Comparison of ENCODE assay signal across 8 cellular contexts in the genomic region with DNA sequence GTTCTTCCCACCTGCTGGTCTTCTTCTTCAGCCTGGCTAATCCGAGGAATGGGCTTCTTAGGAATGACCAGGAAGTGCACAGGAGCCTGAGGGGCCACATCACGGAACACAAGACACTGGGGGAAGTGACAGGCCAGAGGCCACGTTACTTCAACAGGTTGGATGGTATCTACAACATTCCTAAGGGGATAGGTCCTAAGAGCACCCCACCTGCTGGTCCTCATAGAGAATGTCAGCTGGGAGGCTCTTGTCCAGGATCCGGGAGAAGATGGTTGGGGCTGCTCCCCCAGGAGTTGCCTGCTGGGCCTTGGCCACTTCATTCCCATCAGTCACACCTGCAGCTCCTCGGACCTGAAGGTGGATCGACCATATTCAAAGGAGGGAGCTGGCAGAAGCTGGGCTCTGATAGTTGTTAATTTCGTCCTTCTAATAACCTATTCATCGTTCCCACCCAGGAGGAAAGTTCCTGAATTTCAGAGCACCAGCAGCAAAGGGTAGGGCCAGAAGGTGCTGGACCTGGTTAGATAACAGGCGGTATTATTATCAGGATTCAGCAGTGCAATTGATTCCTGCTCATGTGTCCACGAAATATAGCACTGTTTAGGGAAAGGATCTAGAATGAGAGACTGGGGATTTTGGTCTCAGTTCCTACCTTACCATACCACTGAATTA. TPM values are rescaled to one million over a fixed set of nuclear protein-coding genes. Genes with fewer than 3 reads are reported as not detected.
DNase-seq lines count a peak whose midpoint lies in the region; ATAC-seq and TF ChIP-seq lines count a peak whose summit lies in the region.

No MANE protein-coding gene starts in this region.

- H3K27me3 ChIP-seq in sigmoid colon, result no peaks in the 10 kb centered on the region

- no peaks in the 10 kb centered on the region for H3K27me3 Mint-ChIP-seq in activated naive CD4-positive, alpha-beta T cell treated with anti-CD3 and anti-CD28 coated beads, Interleukin-2, amount 50 U/mL, for 24 hours

- peaks cover 0 to 36% (median 32%) of the 10 kb centered on the region in 4 donors for H3K4me1 ChIP-seq in sigmoid colon

- intact Hi-C loops in sigmoid colon (cut with DNase I), result loop anchor here (2.0 to 5.0 kb wide), 3 partner anchors 15 to 157 kb away; a partner anchor contains a TSS

- no peak for DNase-seq in activated naive CD4-positive, alpha-beta T cell treated with anti-CD3 and anti-CD28 coated beads, Interleukin-2, amount 50 U/mL, for 72 hours (ENCODE audit: low spot score in 2 of 2)
- DNase-seq in SK-MEL-5 (ENCODE audit: low read depth, low spot score) (peak; percentile 37), fibroblast of the aortic adventitia (ENCODE audit: low read depth) (peak; percentile 25), sigmoid colon (no peak), mucosa of gallbladder (ENCODE audit: low spot score) (no peak), substantia nigra (lab: John Stamatoyannopoulos, UW) (no peak)

- H3K27ac Mint-ChIP-seq in activated naive CD4-positive, alpha-beta T cell treated with anti-CD3 and anti-CD28 coated beads, Interleukin-2, amount 50 U/mL, for 24 hours, result no peak overlapping the region
- peak overlapping the region in 1 of 2 donors; percentile 87 for H3K27ac Mint-ChIP-seq in activated naive CD4-positive, alpha-beta T cell treated with anti-CD3 and anti-CD28 coated beads, Interleukin-2, amount 50 U/mL, for 72 hours

- TF ChIP-seq EP300 in sigmoid colon (IDR thresholded peaks at IDR 0.05), result no peak

- H3K27ac ChIP-seq in sigmoid colon, result peak overlapping the region; percentile 98 to 100 (median 98)
- no peak overlapping the region for H3K27ac ChIP-seq in substantia nigra (ENCODE audit: low read depth, low read length, poor library complexity, severe bottlenecking)

- H3K36me3 ChIP-seq in sigmoid colon, result peaks cover 0 to 15% (median 6%) of the 10 kb centered on the region in 4 donors

- H3K4me3 ChIP-seq in fibroblast of the aortic adventitia (ENCODE audit: low read depth, low read length) (no peak overlapping the region), sigmoid colon (peak overlapping the region in 1 of 4 donors; percentile 99)

- 53 to 85% methylated on average over 10 of the region's 10 CpGs for WGBS in sigmoid colon, 2 donors

- no peaks in the 10 kb centered on the region for H3K9me3 Mint-ChIP-seq in activated naive CD4-positive, alpha-beta T cell treated with anti-CD3 and anti-CD28 coated beads, Interleukin-2, amount 50 U/mL, for 24 hours
- no peaks in the 10 kb centered on the region for H3K9me3 Mint-ChIP-seq in activated naive CD4-positive, alpha-beta T cell treated with anti-CD3 and anti-CD28 coated beads, Interleukin-2, amount 50 U/mL, for 72 hours

- in situ Hi-C loops in SK-MEL-5 (cut with HindIII; ENCODE audit: low pct_unique_long_range_greater_than_20kb, low sequenced_read_pairs), result no loop called here

- H3K4me3 Mint-ChIP-seq in activated naive CD4-positive, alpha-beta T cell treated with anti-CD3 and anti-CD28 coated beads, Interleukin-2, amount 50 U/mL, for 24 hours, result peak overlapping the region; percentile 94

- H3K4me1 Mint-ChIP-seq in activated naive CD4-positive, alpha-beta T cell treated with anti-CD3 and anti-CD28 coated beads, Interleukin-2, amount 50 U/mL, for 24 hours, result peaks cover 33% of the 10 kb centered on the region

- ATAC-seq in activated naive CD4-positive, alpha-beta T cell treated with anti-CD3 and anti-CD28 coated beads, Interleukin-2, amount 50 U/mL, for 72 hours, result no peak
- no peak for ATAC-seq in GM18517 (IDR thresholded peaks at IDR 0.05; ENCODE audit: unreplicated experiment)

- TF ChIP-seq POLR2A in sigmoid colon (IDR thresholded peaks at IDR 0.05), result no peak

- no peaks in the 10 kb centered on the region for H3K9me3 ChIP-seq in sigmoid colon

- TF ChIP-seq CTCF in fibroblast of the aortic adventitia (IDR thresholded peaks at IDR 0.05; ENCODE audit: insufficient read depth, low read length), result peak; percentile 37
- no peak for TF ChIP-seq CTCF in sigmoid colon (IDR thresholded peaks at IDR 0.05)

- no peaks in the 10 kb centered on the region for H3K36me3 Mint-ChIP-seq in activated naive CD4-positive, alpha-beta T cell treated with anti-CD3 and anti-CD28 coated beads, Interleukin-2, amount 50 U/mL, for 24 hours
- peaks cover 7 to 19% of the 10 kb centered on the region in 2 donors for H3K36me3 Mint-ChIP-seq in activated naive CD4-positive, alpha-beta T cell treated with anti-CD3 and anti-CD28 coated beads, Interleukin-2, amount 50 U/mL, for 72 hours

RNA-seq across cellular contexts. Expression of a gene that starts 1.3 kb away (rescaled TPM):
- total RNA-seq in activated naive CD4-positive, alpha-beta T cell treated with anti-CD3 and anti-CD28 coated beads, Interleukin-2, amount 50 U/mL, for 72 hours, result 10 to 100 TPM; 27.2 to 51.8 TPM
- 19.7 and 26.2 TPM in 2 replicates for total RNA-seq in SK-MEL-5 (2014; rRNA removed; shearing (Covaris generic))
- polyA plus RNA-seq in SK-MEL-5 (2015; cell fraction: cytosol; rRNA removed), result 16.9 and 33.3 TPM in 2 replicates
- polyA plus RNA-seq in SK-MEL-5 (2015; cell fraction: nucleus; rRNA removed), result 16.7 and 20.0 TPM in 2 replicates
- total RNA-seq in fibroblast of the aortic adventitia (ENCODE audit: low replicate concordance), result 24.9 and 32.6 TPM in 2 replicates
- total RNA-seq in sigmoid colon, result 10 to 100 TPM; 23.5 to 42.8 (median 36.2) TPM
- polyA plus RNA-seq in sigmoid colon, result 100 to 1,000 TPM in 2 of 3 donors, 10 to 100 TPM in 1; 85.8 to 125 (median 112) TPM
- 30.7 TPM for total RNA-seq in mucosa of gallbladder

RNA-seq across cellular contexts. Expression of a gene that starts 1.5 kb away (rescaled TPM):
- total RNA-seq in activated naive CD4-positive, alpha-beta T cell treated with anti-CD3 and anti-CD28 coated beads, Interleukin-2, amount 50 U/mL, for 72 hours, result 1 to 10 TPM; 1.0 to 1.3 TPM
- 0.05 TPM in 1 of 2 replicates, not detected in the other for total RNA-seq in SK-MEL-5 (2014; rRNA removed; shearing (Covaris generic))
- 0.31 TPM in 1 of 2 replicates, not detected in the other for polyA plus RNA-seq in SK-MEL-5 (2015; cell fraction: cytosol; rRNA removed)
- polyA plus RNA-seq in SK-MEL-5 (2015; cell fraction: nucleus; rRNA removed), result 0.08 and 1.5 TPM in 2 replicates
- total RNA-seq in fibroblast of the aortic adventitia (ENCODE audit: low replicate concordance), result 0.81 and 3.3 TPM in 2 replicates
- total RNA-seq in sigmoid colon, result 1 to 10 TPM; 1.4 to 2.8 (median 2.4) TPM
- 1 to 10 TPM in 1 of 3 donors, not detected in 2; 1.1 TPM for polyA plus RNA-seq in sigmoid colon
- total RNA-seq in mucosa of gallbladder, result 4.6 TPM

RNA-seq across cellular contexts. Expression of a gene that starts 15.0 kb away (rescaled TPM):
- not detected for total RNA-seq in activated naive CD4-positive, alpha-beta T cell treated with anti-CD3 and anti-CD28 coated beads, Interleukin-2, amount 50 U/mL, for 72 hours
- not detected in 2 replicates for total RNA-seq in SK-MEL-5 (2014; rRNA removed; shearing (Covaris generic))
- not detected in 2 replicates for polyA plus RNA-seq in SK-MEL-5 (2015; cell fraction: cytosol; rRNA removed)
- polyA plus RNA-seq in SK-MEL-5 (2015; cell fraction: nucleus; rRNA removed), result not detected in 2 replicates
- total RNA-seq in fibroblast of the aortic adventitia (ENCODE audit: low replicate concordance) (not detected in 2 replicates), sigmoid colon (not detected), mucosa of gallbladder (not detected)
- under 1 TPM in 1 of 3 donors, not detected in 2; 0.03 TPM for polyA plus RNA-seq in sigmoid colon

RNA-seq across cellular contexts. Expression of a gene that starts 15.5 kb away (rescaled TPM):
- 10 to 100 TPM in 1 of 2 donors, 1 to 10 TPM in 1; 4.0 to 11.2 TPM for total RNA-seq in activated naive CD4-positive, alpha-beta T cell treated with anti-CD3 and anti-CD28 coated beads, Interleukin-2, amount 50 U/mL, for 72 hours
- 0.55 and 1.0 TPM in 2 replicates for total RNA-seq in SK-MEL-5 (2014; rRNA removed; shearing (Covaris generic))
- 2.5 and 4.2 TPM in 2 replicates for polyA plus RNA-seq in SK-MEL-5 (2015; cell fraction: cytosol; rRNA removed)
- 6.2 and 6.5 TPM in 2 replicates for polyA plus RNA-seq in SK-MEL-5 (2015; cell fraction: nucleus; rRNA removed)
- total RNA-seq in fibroblast of the aortic adventitia (ENCODE audit: low replicate concordance) (1.9 and 2.8 TPM in 2 replicates), sigmoid colon (10 to 100 TPM in 1 of 4 donors, 1 to 10 TPM in 3; 6.4 to 12.5 (median 8.4) TPM), mucosa of gallbladder (36.2 TPM)
- polyA plus RNA-seq in sigmoid colon, result 1 to 10 TPM; 3.5 to 9.5 (median 4.2) TPM

RNA-seq across cellular contexts. Expression of a gene that starts 22.2 kb away (rescaled TPM):
- 10 to 100 TPM in 1 of 2 donors, 1 to 10 TPM in 1; 6.8 to 16.2 TPM for total RNA-seq in activated naive CD4-positive, alpha-beta T cell treated with anti-CD3 and anti-CD28 coated beads, Interleukin-2, amount 50 U/mL, for 72 hours
- 0.53 and 1.1 TPM in 2 replicates for total RNA-seq in SK-MEL-5 (2014; rRNA removed; shearing (Covaris generic))
- 0.86 and 2.5 TPM in 2 replicates for polyA plus RNA-seq in SK-MEL-5 (2015; cell fraction: cytosol; rRNA removed)
- polyA plus RNA-seq in SK-MEL-5 (2015; cell fraction: nucleus; rRNA removed), result 4.3 and 5.6 TPM in 2 replicates
- total RNA-seq in fibroblast of the aortic adventitia (ENCODE audit: low replicate concordance) (17.1 and 21.4 TPM in 2 replicates), sigmoid colon (10 to 100 TPM; 20.3 to 26.6 (median 24.4) TPM), mucosa of gallbladder (22.0 TPM)
- polyA plus RNA-seq in sigmoid colon, result 1 to 10 TPM in 1 of 3 donors, under 1 TPM in 2; 0.60 to 9.5 (median 0.69) TPM

Comparison
In these comparisons a context has a peak if more than half of its experiments do, and no peak if none do; other contexts are left out.
1. DNase-seq: peak in SK-MEL-5 (single experiment) and fibroblast of the aortic adventitia (single experiment); none in activated naive CD4-positive, alpha-beta T cell treated with anti-CD3 and anti-CD28 coated beads, Interleukin-2, amount 50 U/mL, for 72 hours (0 of 2), sigmoid colon (single experiment), mucosa of gallbladder (single experiment) and substantia nigra (0 of 49).